In genomic region chr14:81529391-81529790, GRCh38 we compare ENCODE assay signal across 1 cellular context.
TF ChIP-seq lines count a peak whose summit lies in the region.

No MANE protein-coding gene starts in this region.

TF ChIP-seq in K562, 482 proteins besides CTCF, POLR2A, EP300 and RAD21 (continued from another document):
- TF ChIP-seq MGA (IDR thresholded peaks at IDR 0.05) (peak; percentile 77), ZNF561 (CRISPR knock-in tag; conservative IDR thresholded peaks at IDR 0.05) (no peak), CREBBP (IDR thresholded peaks at IDR 0.05; ENCODE audit: low read depth, low read length) (no peak)
TF ChIP-seq in K562: peak in this region for 35.
